ENCODE assay signal across 8 cellular contexts in the genomic region with DNA sequence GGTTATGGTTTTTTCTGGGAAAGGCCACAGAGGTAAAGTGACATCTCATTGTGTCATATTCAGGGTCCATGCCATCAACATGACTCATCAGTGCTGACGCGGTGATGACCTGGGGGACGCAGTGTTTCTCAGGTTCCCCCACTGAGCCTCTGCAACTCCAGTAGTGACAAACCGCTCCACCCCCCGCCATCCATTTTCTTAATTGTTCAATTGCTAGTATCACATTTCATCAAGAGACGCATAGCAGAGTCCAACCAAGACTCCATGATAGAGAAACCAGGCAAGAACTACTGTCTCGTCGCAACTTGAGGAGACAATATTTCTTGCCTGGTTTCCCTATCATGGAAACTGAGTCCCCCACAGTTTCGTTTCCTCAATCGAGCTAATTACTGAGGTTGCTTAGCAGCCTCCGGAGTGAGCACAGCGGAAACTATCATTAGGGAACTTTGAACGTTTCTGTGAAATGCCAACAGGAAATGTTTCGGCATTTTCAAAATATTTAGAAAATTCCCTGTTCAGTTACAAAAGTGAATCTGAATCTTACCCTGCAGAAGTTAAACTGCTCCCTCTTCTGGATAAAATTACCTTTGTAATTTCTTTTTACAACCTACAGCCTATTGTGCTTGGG. TPM values are rescaled to one million over a fixed set of nuclear protein-coding genes. Genes with fewer than 3 reads are reported as not detected.
DNase-seq lines count a peak whose midpoint lies in the region; ATAC-seq and TF ChIP-seq lines count a peak whose summit lies in the region.

No MANE protein-coding gene starts in this region.

- POLR2A ChIA-PET in CD4-positive, alpha-beta memory T cell (lab: Charles Lee; ENCODE audit: partially characterized antibody), result interaction anchor here (0.5 to 5.5 kb wide), 9 partner anchors 8 to 136 kb away, joined by 3 to 53 read pairs (median 9); a partner anchor contains a TSS

- peak overlapping the region; percentile 39 to 42 for H3K4me3 ChIP-seq in CD4-positive, alpha-beta memory T cell (ENCODE audit: low read length in 2 of 2)
- H3K4me3 ChIP-seq in SK-N-MC (peak overlapping the region; percentile 77), skeletal muscle cell (ENCODE audit: low read depth, low read length) (peak overlapping the region; percentile 34)

- H3K36me3 ChIP-seq in CD4-positive, alpha-beta memory T cell (ENCODE audit: insufficient read depth, low read length), result no peaks in the 10 kb centered on the region
- H3K36me3 ChIP-seq in SK-N-MC (ENCODE audit: insufficient read depth, low read length), result no peaks in the 10 kb centered on the region

- peak; percentile 35 to 94 (median 40) for DNase-seq in CD4-positive, alpha-beta memory T cell
- peak; percentile 78 for DNase-seq in HFFc6
- peak; percentile 64 for DNase-seq in SK-N-MC (ENCODE audit: low read depth, low spot score)
- peak; percentile 67 to 85 for DNase-seq in activated naive CD4-positive, alpha-beta T cell treated with anti-CD3 and anti-CD28 coated beads, Interleukin-2, amount 50 U/mL, for 72 hours (ENCODE audit: low spot score in 2 of 2)
- no peak for DNase-seq in left ventricle myocardium superior
- peak; percentile 67 for DNase-seq in skeletal muscle cell (ENCODE audit: low read depth)
- DNase-seq in NCI-H526 treated with DMSO at 0.1 percent for 48 hours (lab: John Stamatoyannopoulos, UW), result no peak

- H3K9ac ChIP-seq in SK-N-MC (ENCODE audit: insufficient read length), result peak overlapping the region; percentile 64

- no peaks in the 10 kb centered on the region for H3K27me3 Mint-ChIP-seq in CD4-positive, alpha-beta memory T cell
- H3K27me3 Mint-ChIP-seq in HFFc6 (ENCODE audit: insufficient read depth), result no peaks in the 10 kb centered on the region; the same call in 1 of the 2 replicates

- H3K4me1 ChIP-seq in CD4-positive, alpha-beta memory T cell (ENCODE audit: insufficient read depth, low read length), result peaks cover 70% of the 10 kb centered on the region

- CTCF ChIA-PET in CD4-positive, alpha-beta memory T cell (lab: Charles Lee; ENCODE audit: partially characterized antibody), result interaction anchor here (1.0 to 6.6 kb wide), 7 partner anchors 9 to 78 kb away, joined by 3 to 68 read pairs (median 9); a partner anchor contains a TSS

- intact Hi-C loops in CD4-positive, alpha-beta memory T cell (cut with micrococcal nuclease), result no loop called here
- intact Hi-C loops in left ventricle myocardium superior (cut with micrococcal nuclease), result loop anchor here (10.0 kb wide), 1 partner anchor 51 kb away; a partner anchor contains a TSS

- peaks cover 3 to 7% of the 10 kb centered on the region in 2 donors for H3K36me3 Mint-ChIP-seq in CD4-positive, alpha-beta memory T cell
- H3K36me3 Mint-ChIP-seq in HFFc6 (ENCODE audit: low read depth), result no peaks in the 10 kb centered on the region
- peaks cover 4 to 12% of the 10 kb centered on the region in 2 donors for H3K36me3 Mint-ChIP-seq in activated naive CD4-positive, alpha-beta T cell treated with anti-CD3 and anti-CD28 coated beads, Interleukin-2, amount 50 U/mL, for 72 hours

- ATAC-seq in activated naive CD4-positive, alpha-beta T cell treated with anti-CD3 and anti-CD28 coated beads, Interleukin-2, amount 50 U/mL, for 72 hours, result peak; percentile 54 to 64
- peak; percentile 35 for ATAC-seq in left ventricle myocardium superior
- no peak for ATAC-seq in GM18861 (IDR thresholded peaks at IDR 0.05; ENCODE audit: unreplicated experiment)

- peaks cover 48 to 75% (median 62%) of the 10 kb centered on the region in 4 donors for H3K4me1 Mint-ChIP-seq in CD4-positive, alpha-beta memory T cell
- peaks cover 63% of the 10 kb centered on the region for H3K4me1 Mint-ChIP-seq in HFFc6 (ENCODE audit: low read depth)

- no peaks in the 10 kb centered on the region for H3K9me3 ChIP-seq in CD4-positive, alpha-beta memory T cell (ENCODE audit: control insufficient read depth in 1 of 2, low read length in 2 of 2)
- no peaks in the 10 kb centered on the region for H3K9me3 ChIP-seq in SK-N-MC (ENCODE audit: low read depth, low read length)

- peak overlapping the region; percentile 71 to 95 (median 81) for H3K4me3 Mint-ChIP-seq in CD4-positive, alpha-beta memory T cell
- peak overlapping the region; percentile 90 for H3K4me3 Mint-ChIP-seq in HFFc6

- peak overlapping the region; percentile 87 to 100 (median 95) for H3K27ac Mint-ChIP-seq in CD4-positive, alpha-beta memory T cell
- H3K27ac Mint-ChIP-seq in HFFc6, result peak overlapping the region; percentile 99
- peak overlapping the region; percentile 98 for H3K27ac Mint-ChIP-seq in activated naive CD4-positive, alpha-beta T cell treated with anti-CD3 and anti-CD28 coated beads, Interleukin-2, amount 50 U/mL, for 72 hours

- peaks cover 0 to 3% (median 0%) of the 10 kb centered on the region in 8 donors for H3K9me3 Mint-ChIP-seq in CD4-positive, alpha-beta memory T cell
- no peaks in the 10 kb centered on the region for H3K9me3 Mint-ChIP-seq in HFFc6
- H3K9me3 Mint-ChIP-seq in activated naive CD4-positive, alpha-beta T cell treated with anti-CD3 and anti-CD28 coated beads, Interleukin-2, amount 50 U/mL, for 72 hours, result peaks cover 8% of the 10 kb centered on the region in 2 donors

- peak; percentile 80 for TF ChIP-seq CTCF in HFFc6 (IDR thresholded peaks at IDR 0.05)

- H3K27ac ChIP-seq in CD4-positive, alpha-beta memory T cell (ENCODE audit: low read depth, low read length), result peak overlapping the region; percentile 92
- peak overlapping the region; percentile 95 for H3K27ac ChIP-seq in SK-N-MC

- no peaks in the 10 kb centered on the region for H3K27me3 ChIP-seq in CD4-positive, alpha-beta memory T cell (ENCODE audit: insufficient read depth, low read length)

RNA-seq across cellular contexts. Expression of a gene that starts 12.2 kb away (rescaled TPM):
- total RNA-seq in CD4-positive, alpha-beta memory T cell, result 10 to 100 TPM; 56.7 to 58.0 TPM
- polyA plus RNA-seq in CD4-positive, alpha-beta memory T cell, result 100 to 1,000 TPM; 126 to 159 TPM
- total RNA-seq in HFFc6 (2021; fragmentation: NEBNext Ultra II Directional; extraction: Animal tissue kit (Norgen Biotek cat#: 25700)), result 10 to 100 TPM; 21.1 to 39.2 (median 29.3) TPM
- 100 to 1,000 TPM; 121 to 169 TPM for total RNA-seq in activated naive CD4-positive, alpha-beta T cell treated with anti-CD3 and anti-CD28 coated beads, Interleukin-2, amount 50 U/mL, for 72 hours
- 25.4 TPM for total RNA-seq in left ventricle myocardium superior

RNA-seq across cellular contexts. Expression of a gene that starts 49.2 kb away (rescaled TPM):
- total RNA-seq in CD4-positive, alpha-beta memory T cell, result 10 to 100 TPM; 83.2 to 88.5 TPM
- polyA plus RNA-seq in CD4-positive, alpha-beta memory T cell, result 10 to 100 TPM; 20.4 to 41.0 TPM
- 1 to 10 TPM in 3 of 6 experiments, under 1 TPM in 3; 0.73 to 1.4 (median 1.1) TPM for total RNA-seq in HFFc6 (2021; fragmentation: NEBNext Ultra II Directional; extraction: Animal tissue kit (Norgen Biotek cat#: 25700))
- 100 to 1,000 TPM in 1 of 2 donors, 10 to 100 TPM in 1; 51.3 to 102 TPM for total RNA-seq in activated naive CD4-positive, alpha-beta T cell treated with anti-CD3 and anti-CD28 coated beads, Interleukin-2, amount 50 U/mL, for 72 hours
- 2.9 TPM for total RNA-seq in left ventricle myocardium superior

Comparison
In these comparisons a context has a peak if more than half of its experiments do, and no peak if none do; other contexts are left out.
1. DNase-seq: peak in CD4-positive, alpha-beta memory T cell (5 of 5), HFFc6 (single experiment), SK-N-MC (single experiment), activated naive CD4-positive, alpha-beta T cell treated with anti-CD3 and anti-CD28 coated beads, Interleukin-2, amount 50 U/mL, for 72 hours (2 of 2) and skeletal muscle cell (single experiment); none in left ventricle myocardium superior (single experiment) and NCI-H526 treated with DMSO at 0.1 percent for 48 hours (single experiment).
2. RNA of a gene that starts 49.2 kb away (total RNA-seq): 51.3 to 102 TPM in activated naive CD4-positive, alpha-beta T cell treated with anti-CD3 and anti-CD28 coated beads, Interleukin-2, amount 50 U/mL, for 72 hours and 83.2 to 88.5 TPM in CD4-positive, alpha-beta memory T cell; 2.9 TPM in left ventricle myocardium superior (single experiment) and 0.73 to 1.4 TPM in HFFc6; every median in the first group is over 10 times any median in the second.
3. Peak in every context shown above with its lines, with median percentiles within 50 percentile points of each other: H3K4me3 ChIP-seq and H3K27ac Mint-ChIP-seq.